Comparison of ENCODE assay signal across 21 cellular contexts in the genomic region with DNA sequence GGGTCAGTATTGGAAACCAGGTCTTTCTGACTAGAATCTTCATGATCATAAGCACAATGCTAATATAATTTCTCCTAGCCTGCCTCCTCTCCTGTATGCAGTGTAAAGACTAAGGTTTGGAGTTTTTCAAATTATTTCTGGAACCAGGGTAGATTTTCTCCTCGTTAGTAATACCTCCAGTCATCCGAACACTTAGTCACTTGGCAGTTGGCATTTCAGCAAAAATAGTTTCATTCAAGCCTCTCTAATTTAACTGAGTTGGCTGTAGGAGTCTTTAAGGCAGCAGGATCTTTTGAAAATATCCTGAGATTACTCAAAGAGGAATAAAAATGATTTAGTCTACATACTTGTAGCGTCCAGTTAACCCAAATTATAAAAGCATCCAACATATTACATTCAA. TPM values are rescaled to one million over a fixed set of nuclear protein-coding genes. Genes with fewer than 3 reads are reported as not detected.
DNase-seq lines count a peak whose midpoint lies in the region; ATAC-seq and TF ChIP-seq lines count a peak whose summit lies in the region.
"Had no signal": no experiment of that assay in that cellular context is flagged by ENCODE, and none has a peak within 500 bp of the region (broad histone marks: within the 10 kb centered on the region; RNA-seq: fewer than 3 reads in every experiment).

No MANE protein-coding gene starts in this region.

- H3K36me3 ChIP-seq in thoracic aorta = no peaks in the 10 kb centered on the region
- H3K36me3 ChIP-seq: BLaER1, gastrocnemius medialis, HAP-1 had no signal

- no peaks in the 10 kb centered on the region for H3K27me3 ChIP-seq in thoracic aorta (replicated peaks; ENCODE audit: insufficient read depth)
- H3K27me3 ChIP-seq: BLaER1, gastrocnemius medialis had no signal

- ATAC-seq in SK-N-SH treated with all-trans-retinoic acid at 6 μM for 48 hours = peak; percentile 35; the same call in 2 of the 3 replicates
- ATAC-seq in thoracic aorta (ENCODE audit: insufficient number of reproducible peaks, low FRiP score, low read depth) = peak; percentile 64
- no peak for ATAC-seq in GM19397 (IDR thresholded peaks at IDR 0.05; ENCODE audit: unreplicated experiment)
- ATAC-seq: activated CD8-positive, alpha-beta T cell treated with anti-CD3 and anti-CD28 coated beads, Interleukin-2, amount 10 ng/mL, durations not matched to agents 7 days and 5 days; gastrocnemius medialis; mucosa of descending colon had no signal

- TF ChIP-seq CTCF in fibroblast of the aortic adventitia (IDR thresholded peaks at IDR 0.05; ENCODE audit: insufficient read depth, low read length) (no peak), thoracic aorta (IDR thresholded peaks at IDR 0.05) (no peak)

- peak overlapping the region in 1 of 2 donors; percentile 68 for H3K27ac ChIP-seq in thoracic aorta
- H3K27ac ChIP-seq: BLaER1, gastrocnemius medialis, KMS-11 had no signal

- no peaks in the 10 kb centered on the region for H3K9me3 ChIP-seq in thoracic aorta
- H3K9me3 ChIP-seq: BLaER1, gastrocnemius medialis, HAP-1, mucosa of descending colon had no signal

- H3K4me1 ChIP-seq in thoracic aorta (ENCODE audit: control insufficient read depth in 1 of 2, low read depth in 2 of 2) = peaks cover 23 to 48% of the 10 kb centered on the region in 2 donors
- H3K4me1 ChIP-seq: BLaER1, gastrocnemius medialis, HAP-1 had no signal

- intact Hi-C loops in cardiac septum (cut with DNase I) = no loop called here

- DNase-seq in GM03348 (ENCODE audit: low spot score) = peak; percentile 56
- DNase-seq in fibroblast of the aortic adventitia (ENCODE audit: low read depth) = peak; percentile 15
- no peak for DNase-seq in thoracic aorta (ENCODE audit: low spot score)
- no peak for DNase-seq in cardiac septum (ENCODE audit: low spot score)
- no peak for DNase-seq in NCI-H82 treated with DMSO at 0.1 percent for 48 hours (lab: John Stamatoyannopoulos, UW; ENCODE audit: unreplicated experiment)
- DNase-seq: activated CD4-positive, CD25-positive, alpha-beta regulatory T cell treated with anti-CD3 and anti-CD28 coated beads, Interleukin-2, amount 50 U/mL, for 72 hours; activated CD8-positive, alpha-beta T cell treated with anti-CD3 and anti-CD28 coated beads, Interleukin-2, amount 10 ng/mL, durations not matched to agents 7 days and 5 days; central memory CD4-positive, alpha-beta T cell; gastrocnemius medialis; hypothalamus; mucosa of descending colon; NCI-H187; NCI-H69; nephron progenitor cell had no signal

- H3K4me3 ChIP-seq in fibroblast of the aortic adventitia (ENCODE audit: low read depth, low read length) (no peak overlapping the region), thoracic aorta (no peak overlapping the region)
- H3K4me3 ChIP-seq: BLaER1, gastrocnemius medialis, HAP-1, mucosa of descending colon had no signal

TF ChIP-seq in SK-N-SH treated with all-trans-retinoic acid at 6 μM for 48 hours, 23 proteins besides CTCF, POLR2A, EP300 and RAD21:
- no peak for TF ChIP-seq TOX (CRISPR knock-in tag; IDR thresholded peaks at IDR 0.05; ENCODE audit: borderline replicate concordance)
- TF ChIP-seq TCF4 (CRISPR knock-in tag; IDR thresholded peaks at IDR 0.05; ENCODE audit: borderline replicate concordance) = no peak
- TF ChIP-seq, protein P1, sequence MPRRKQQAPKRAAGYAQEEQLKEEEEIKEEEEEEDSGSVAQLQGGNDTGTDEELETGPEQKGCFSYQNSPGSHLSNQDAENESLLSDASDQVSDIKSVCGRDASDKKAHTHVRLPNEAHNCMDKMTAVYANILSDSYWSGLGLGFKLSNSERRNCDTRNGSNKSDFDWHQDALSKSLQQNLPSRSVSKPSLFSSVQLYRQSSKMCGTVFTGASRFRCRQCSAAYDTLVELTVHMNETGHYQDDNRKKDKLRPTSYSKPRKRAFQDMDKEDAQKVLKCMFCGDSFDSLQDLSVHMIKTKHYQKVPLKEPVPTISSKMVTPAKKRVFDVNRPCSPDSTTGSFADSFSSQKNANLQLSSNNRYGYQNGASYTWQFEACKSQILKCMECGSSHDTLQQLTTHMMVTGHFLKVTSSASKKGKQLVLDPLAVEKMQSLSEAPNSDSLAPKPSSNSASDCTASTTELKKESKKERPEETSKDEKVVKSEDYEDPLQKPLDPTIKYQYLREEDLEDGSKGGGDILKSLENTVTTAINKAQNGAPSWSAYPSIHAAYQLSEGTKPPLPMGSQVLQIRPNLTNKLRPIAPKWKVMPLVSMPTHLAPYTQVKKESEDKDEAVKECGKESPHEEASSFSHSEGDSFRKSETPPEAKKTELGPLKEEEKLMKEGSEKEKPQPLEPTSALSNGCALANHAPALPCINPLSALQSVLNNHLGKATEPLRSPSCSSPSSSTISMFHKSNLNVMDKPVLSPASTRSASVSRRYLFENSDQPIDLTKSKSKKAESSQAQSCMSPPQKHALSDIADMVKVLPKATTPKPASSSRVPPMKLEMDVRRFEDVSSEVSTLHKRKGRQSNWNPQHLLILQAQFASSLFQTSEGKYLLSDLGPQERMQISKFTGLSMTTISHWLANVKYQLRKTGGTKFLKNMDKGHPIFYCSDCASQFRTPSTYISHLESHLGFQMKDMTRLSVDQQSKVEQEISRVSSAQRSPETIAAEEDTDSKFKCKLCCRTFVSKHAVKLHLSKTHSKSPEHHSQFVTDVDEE (CRISPR knock-in tag; IDR thresholded peaks at IDR 0.05) = no peak
- no peak for TF ChIP-seq ESRRG (CRISPR knock-in tag; IDR thresholded peaks at IDR 0.05)
- no peak for TF ChIP-seq GLIS3 (CRISPR knock-in tag; IDR thresholded peaks at IDR 0.05)
- TF ChIP-seq, protein P2, sequence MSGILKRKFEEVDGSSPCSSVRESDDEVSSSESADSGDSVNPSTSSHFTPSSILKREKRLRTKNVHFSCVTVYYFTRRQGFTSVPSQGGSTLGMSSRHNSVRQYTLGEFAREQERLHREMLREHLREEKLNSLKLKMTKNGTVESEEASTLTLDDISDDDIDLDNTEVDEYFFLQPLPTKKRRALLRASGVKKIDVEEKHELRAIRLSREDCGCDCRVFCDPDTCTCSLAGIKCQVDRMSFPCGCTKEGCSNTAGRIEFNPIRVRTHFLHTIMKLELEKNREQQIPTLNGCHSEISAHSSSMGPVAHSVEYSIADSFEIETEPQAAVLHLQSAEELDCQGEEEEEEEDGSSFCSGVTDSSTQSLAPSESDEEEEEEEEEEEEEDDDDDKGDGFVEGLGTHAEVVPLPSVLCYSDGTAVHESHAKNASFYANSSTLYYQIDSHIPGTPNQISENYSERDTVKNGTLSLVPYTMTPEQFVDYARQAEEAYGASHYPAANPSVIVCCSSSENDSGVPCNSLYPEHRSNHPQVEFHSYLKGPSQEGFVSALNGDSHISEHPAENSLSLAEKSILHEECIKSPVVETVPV (CRISPR knock-in tag; IDR thresholded peaks at IDR 0.05) = no peak
- no peak for TF ChIP-seq ARNTL (CRISPR knock-in tag; IDR thresholded peaks at IDR 0.05; ENCODE audit: borderline replicate concordance, low read depth)
- no peak for TF ChIP-seq OSR1 (CRISPR knock-in tag; IDR thresholded peaks at IDR 0.05)
- TF ChIP-seq RARB (CRISPR knock-in tag; IDR thresholded peaks at IDR 0.05) = no peak
- no peak for TF ChIP-seq ZFP30 (CRISPR knock-in tag; IDR thresholded peaks at IDR 0.05)
- no peak for TF ChIP-seq SNAI2 (CRISPR knock-in tag; IDR thresholded peaks at IDR 0.05)
- no peak for TF ChIP-seq ZNF565 (CRISPR knock-in tag; conservative IDR thresholded peaks at IDR 0.05; ENCODE audit: low read depth)
- no peak for TF ChIP-seq CSDC2 (CRISPR knock-in tag; IDR thresholded peaks at IDR 0.05)
- TF ChIP-seq, protein P3, sequence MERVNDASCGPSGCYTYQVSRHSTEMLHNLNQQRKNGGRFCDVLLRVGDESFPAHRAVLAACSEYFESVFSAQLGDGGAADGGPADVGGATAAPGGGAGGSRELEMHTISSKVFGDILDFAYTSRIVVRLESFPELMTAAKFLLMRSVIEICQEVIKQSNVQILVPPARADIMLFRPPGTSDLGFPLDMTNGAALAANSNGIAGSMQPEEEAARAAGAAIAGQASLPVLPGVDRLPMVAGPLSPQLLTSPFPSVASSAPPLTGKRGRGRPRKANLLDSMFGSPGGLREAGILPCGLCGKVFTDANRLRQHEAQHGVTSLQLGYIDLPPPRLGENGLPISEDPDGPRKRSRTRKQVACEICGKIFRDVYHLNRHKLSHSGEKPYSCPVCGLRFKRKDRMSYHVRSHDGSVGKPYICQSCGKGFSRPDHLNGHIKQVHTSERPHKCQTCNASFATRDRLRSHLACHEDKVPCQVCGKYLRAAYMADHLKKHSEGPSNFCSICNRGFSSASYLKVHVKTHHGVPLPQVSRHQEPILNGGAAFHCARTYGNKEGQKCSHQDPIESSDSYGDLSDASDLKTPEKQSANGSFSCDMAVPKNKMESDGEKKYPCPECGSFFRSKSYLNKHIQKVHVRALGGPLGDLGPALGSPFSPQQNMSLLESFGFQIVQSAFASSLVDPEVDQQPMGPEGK (CRISPR knock-in tag; IDR thresholded peaks at IDR 0.05; ENCODE audit: borderline replicate concordance) = no peak
- TF ChIP-seq, protein P4, sequence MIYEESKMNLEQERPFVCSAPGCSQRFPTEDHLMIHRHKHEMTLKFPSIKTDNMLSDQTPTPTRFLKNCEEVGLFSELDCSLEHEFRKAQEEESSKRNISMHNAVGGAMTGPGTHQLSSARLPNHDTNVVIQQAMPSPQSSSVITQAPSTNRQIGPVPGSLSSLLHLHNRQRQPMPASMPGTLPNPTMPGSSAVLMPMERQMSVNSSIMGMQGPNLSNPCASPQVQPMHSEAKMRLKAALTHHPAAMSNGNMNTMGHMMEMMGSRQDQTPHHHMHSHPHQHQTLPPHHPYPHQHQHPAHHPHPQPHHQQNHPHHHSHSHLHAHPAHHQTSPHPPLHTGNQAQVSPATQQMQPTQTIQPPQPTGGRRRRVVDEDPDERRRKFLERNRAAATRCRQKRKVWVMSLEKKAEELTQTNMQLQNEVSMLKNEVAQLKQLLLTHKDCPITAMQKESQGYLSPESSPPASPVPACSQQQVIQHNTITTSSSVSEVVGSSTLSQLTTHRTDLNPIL (CRISPR knock-in tag; IDR thresholded peaks at IDR 0.05; ENCODE audit: low read depth) = no peak

RNA-seq across cellular contexts. Expression of a gene that starts 6.3 kb away (rescaled TPM):
- total RNA-seq in fibroblast of the aortic adventitia (ENCODE audit: low replicate concordance) = not detected in 2 replicates
- not detected for total RNA-seq in thoracic aorta
- not detected for total RNA-seq in cardiac septum
- total RNA-seq: activated CD8-positive, alpha-beta T cell treated with anti-CD3 and anti-CD28 coated beads, Interleukin-2, amount 10 ng/mL, durations not matched to agents 7 days and 5 days; gastrocnemius medialis; mucosa of descending colon; posterior vena cava; temporal lobe had no signal

Comparison
In these comparisons a context has a peak if more than half of its experiments do, and no peak if none do; other contexts are left out.
1. DNase-seq: peak in GM03348 (single experiment) and fibroblast of the aortic adventitia (single experiment); none in thoracic aorta (single experiment), cardiac septum (single experiment) and NCI-H82 treated with DMSO at 0.1 percent for 48 hours (single experiment).